In genomic region chr9:130235558-130236435, GRCh38 we compare ENCODE assay signal across 8 cellular contexts. TPM values are rescaled to one million over a fixed set of nuclear protein-coding genes. Genes with fewer than 3 reads are reported as not detected.
A peak's percentile ranks its signal among the peaks of the same experiment; 100 is the strongest.
DNase-seq lines count a peak whose midpoint lies in the region; ATAC-seq lines count a peak whose summit lies in the region.

No MANE protein-coding gene starts in this region.

- no peaks in the 10 kb centered on the region for H3K9me3 ChIP-seq in effector memory CD4-positive, alpha-beta T cell (ENCODE audit: control insufficient read depth, low read length)

- no peaks in the 10 kb centered on the region for H3K27me3 ChIP-seq in effector memory CD4-positive, alpha-beta T cell (replicated peaks; ENCODE audit: control insufficient read depth, insufficient read depth, low read length, poor library complexity, severe bottlenecking)

- no peak overlapping the region for H3K27ac ChIP-seq in effector memory CD4-positive, alpha-beta T cell (ENCODE audit: insufficient read depth, low read length, poor library complexity, severe bottlenecking)

- no peak overlapping the region for H3K4me3 ChIP-seq in effector memory CD4-positive, alpha-beta T cell (ENCODE audit: insufficient read depth, low read depth, low read length, poor library complexity, severe bottlenecking)

- no peak for ATAC-seq in activated CD4-positive, CD25-positive, alpha-beta regulatory T cell treated with anti-CD3 and anti-CD28 coated beads, Interleukin-2, amount 50 U/mL, for 24 hours

- DNase-seq in activated CD4-positive, CD25-positive, alpha-beta regulatory T cell (lab: John Stamatoyannopoulos, UW) = peak; percentile 38 to 52 (median 48)
- peak; percentile 39 for DNase-seq in NCI-H460 (ENCODE audit: extremely low read depth, low read depth)
- peak; percentile 28 to 69 (median 63) for DNase-seq in activated CD8-positive, alpha-beta memory T cell treated with anti-CD3 and anti-CD28 coated beads for 48 hours (ENCODE audit: low read depth in 2 of 3, low spot score in 2 of 3)
- peak; percentile 32 to 60 (median 47) for DNase-seq in effector memory CD4-positive, alpha-beta T cell
- peak; percentile 57 for DNase-seq in myocyte (ENCODE audit: low read depth)
- DNase-seq in stimulated activated CD8-positive, alpha-beta memory T cell treated with anti-CD3 and anti-CD28 coated beads, Interleukin-4, amount 100 ng/mL, for 48 hours = peak; percentile 83
- DNase-seq in A172 (ENCODE audit: low spot score) = no peak

- H3K36me3 ChIP-seq in effector memory CD4-positive, alpha-beta T cell (ENCODE audit: control insufficient read depth, insufficient read depth, low read length) = no peaks in the 10 kb centered on the region

- H3K4me1 ChIP-seq in effector memory CD4-positive, alpha-beta T cell (ENCODE audit: control insufficient read depth, insufficient read depth, low read length, poor library complexity, severe bottlenecking) = peaks cover 17% of the 10 kb centered on the region

RNA-seq across cellular contexts. Expression of gene HMCN2, which starts 29.8 kb away (rescaled TPM):
- 0.20 and 0.38 TPM in 2 replicates for total RNA-seq in NCI-H460 (2014; rRNA removed; shearing (Covaris generic))
- 0.43 and 1.1 TPM in 2 replicates for polyA plus RNA-seq in NCI-H460 (2014; cell fraction: nucleus; rRNA removed)
- total RNA-seq in myocyte = 0.13 and 0.21 TPM in 2 replicates
- polyA plus RNA-seq in myocyte (2012) = 0.84 TPM
- total RNA-seq in A172 (2014; rRNA removed; shearing (Covaris generic)) = 0.02 and 0.05 TPM in 2 replicates
